28 cellular contexts compared by ENCODE assay signal in the genomic region with DNA sequence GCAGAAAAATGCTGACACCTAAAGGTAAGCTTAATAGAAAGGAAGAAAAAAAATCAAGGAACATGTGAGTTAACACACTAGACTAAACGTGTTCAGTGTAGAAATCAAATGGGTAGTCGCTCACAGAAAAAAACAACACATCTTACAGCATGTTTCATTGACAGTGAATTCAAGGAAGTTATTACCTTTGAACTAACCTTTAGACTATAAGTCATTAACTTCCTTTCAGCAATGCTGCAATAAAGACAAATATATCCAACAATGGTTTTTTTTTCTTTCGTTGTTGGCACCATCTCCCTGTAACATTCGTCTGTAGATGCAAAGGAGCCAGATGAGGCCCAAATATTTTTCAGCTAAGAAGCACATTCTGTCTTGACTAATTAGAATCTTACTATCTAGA. TPM values are rescaled to one million over a fixed set of nuclear protein-coding genes. Genes with fewer than 3 reads are reported as not detected.
DNase-seq lines count a peak whose midpoint lies in the region; ATAC-seq and TF ChIP-seq lines count a peak whose summit lies in the region.
"Had no signal": no experiment of that assay in that cellular context is flagged by ENCODE, and none has a peak within 500 bp of the region (broad histone marks: within the 10 kb centered on the region; RNA-seq: fewer than 3 reads in every experiment).

No MANE protein-coding gene starts in this region.

- no peak overlapping the region for H3K4me3 Mint-ChIP-seq in activated naive CD4-positive, alpha-beta T cell treated with anti-CD3 and anti-CD28 coated beads, Interleukin-2, amount 10 ng/mL, durations not matched to agents 7 days and 5 days
- H3K4me3 Mint-ChIP-seq in endodermal cell: no peak overlapping the region
- no peak overlapping the region for H3K4me3 Mint-ChIP-seq in neural progenitor cell
- H3K4me3 Mint-ChIP-seq: activated B cell treated with CpG ODN at 0.5 μM for 24 hours; central memory CD8-positive, alpha-beta T cell; GM23338; neural crest cell; stimulated activated memory B cell treated with anti-CD40 and anti-IgM and Interleukin-4, amounts not matched to agents 10 μg/mL and 1 μg/mL and 100 μg/mL, for 72 hours had no signal

- peaks cover 10% of the 10 kb centered on the region for H3K36me3 Mint-ChIP-seq in activated naive CD4-positive, alpha-beta T cell treated with anti-CD3 and anti-CD28 coated beads, Interleukin-2, amount 10 ng/mL, durations not matched to agents 7 days and 5 days
- no peaks in the 10 kb centered on the region for H3K36me3 Mint-ChIP-seq in endodermal cell (ENCODE audit: low read depth)
- H3K36me3 Mint-ChIP-seq in neural progenitor cell: peaks cover 6% of the 10 kb centered on the region
- H3K36me3 Mint-ChIP-seq: stimulated activated memory B cell treated with anti-CD40 and anti-IgM and Interleukin-4, amounts not matched to agents 10 μg/mL and 1 μg/mL and 100 μg/mL, for 72 hours had no signal

- H3K4me2 ChIP-seq in DND-41 (ENCODE audit: insufficient read depth, low read length): peak overlapping the region; percentile 56
- H3K4me2 ChIP-seq in neural progenitor cell: no peak overlapping the region
- H3K4me2 ChIP-seq: GM23338 had no signal

- H2AFZ ChIP-seq in DND-41 (ENCODE audit: low read depth, low read length): peak overlapping the region; percentile 73
- H2AFZ ChIP-seq in neural progenitor cell (replicated peaks): no peak overlapping the region
- H2AFZ ChIP-seq: GM23338 had no signal

- H3K27me3 Mint-ChIP-seq in activated naive CD4-positive, alpha-beta T cell treated with anti-CD3 and anti-CD28 coated beads, Interleukin-2, amount 10 ng/mL, durations not matched to agents 7 days and 5 days: peaks cover 18% of the 10 kb centered on the region
- H3K27me3 Mint-ChIP-seq in endodermal cell (ENCODE audit: insufficient read depth): no peaks in the 10 kb centered on the region
- peaks cover 3% of the 10 kb centered on the region for H3K27me3 Mint-ChIP-seq in neural progenitor cell (ENCODE audit: insufficient read depth, low read depth)
- H3K27me3 Mint-ChIP-seq: activated B cell treated with CpG ODN at 0.5 μM for 24 hours had no signal

- H3K27me3 ChIP-seq in DND-41 (ENCODE audit: insufficient read depth, low read length, poor library complexity) (no peaks in the 10 kb centered on the region), endodermal cell (ENCODE audit: control insufficient read depth, insufficient read depth, low read length, poor library complexity, severe bottlenecking) (no peaks in the 10 kb centered on the region), neural progenitor cell (no peaks in the 10 kb centered on the region)

- H3K4me3 ChIP-seq in DND-41 (ENCODE audit: low read depth in 1 of 2, low read length in 2 of 2): peak overlapping the region in 1 of 2 experiments; percentile 39; a peak in 2 of 4 replicates
- H3K4me3 ChIP-seq in endodermal cell (ENCODE audit: low read length): peak overlapping the region; percentile 54
- H3K4me3 ChIP-seq in neural progenitor cell: peak overlapping the region; percentile 4
- H3K4me3 ChIP-seq: GM23338, lower lobe of right lung had no signal

- ATAC-seq in DND-41 (ENCODE audit: insufficient read depth, low read depth): no peak
- ATAC-seq: lower lobe of right lung; sciatic nerve; stimulated activated memory B cell treated with anti-CD40 and anti-IgM and Interleukin-4, amounts not matched to agents 10 μg/mL and 1 μg/mL and 100 μg/mL, for 72 hours had no signal

- H3K4me1 ChIP-seq in DND-41 (ENCODE audit: insufficient read depth, low read length) (peaks cover 73% of the 10 kb centered on the region), endodermal cell (ENCODE audit: control insufficient read depth, insufficient read depth, low read length) (peaks cover 8% of the 10 kb centered on the region), neural progenitor cell (peaks cover 33% of the 10 kb centered on the region)

- H3K9ac ChIP-seq in DND-41 (ENCODE audit: low read depth, low read length): peak overlapping the region; percentile 57
- H3K9ac ChIP-seq in endodermal cell (ENCODE audit: extremely low read depth, low read length, poor library complexity, severe bottlenecking): no peak overlapping the region
- H3K9ac ChIP-seq in neural progenitor cell: no peak overlapping the region

- no peaks in the 10 kb centered on the region for H3F3A ChIP-seq in neural progenitor cell (ENCODE audit: low read depth)

- TF ChIP-seq CTCF in DND-41 (IDR thresholded peaks at IDR 0.05; ENCODE audit: borderline replicate concordance, extremely low read depth, low read length, poor library complexity, severe bottlenecking): no peak
- TF ChIP-seq CTCF in endodermal cell (conservative IDR thresholded peaks at IDR 0.05): no peak
- TF ChIP-seq CTCF in neural progenitor cell (IDR thresholded peaks at IDR 0.05): no peak

- H4K20me1 ChIP-seq in DND-41 (ENCODE audit: insufficient read depth, low read length) (no peaks in the 10 kb centered on the region), neural progenitor cell (ENCODE audit: low read depth) (no peaks in the 10 kb centered on the region)

- no peak for DNase-seq in activated naive CD4-positive, alpha-beta T cell treated with anti-CD3 and anti-CD28 coated beads, Interleukin-2, amount 10 ng/mL, durations not matched to agents 7 days and 5 days
- no peak for DNase-seq in activated naive CD4-positive, alpha-beta T cell treated with Interleukin-2 at 50 U/mL for 16 hours
- no peak for DNase-seq in DND-41
- DNase-seq in endodermal cell: no peak
- DNase-seq in neural progenitor cell (ENCODE audit: low spot score): no peak
- DNase-seq in UCSD-AML1 (lab: John Stamatoyannopoulos, UW; ENCODE audit: unreplicated experiment): no peak
- DNase-seq in NCI-H2081 treated with DMSO at 0.1 percent for 48 hours (lab: John Stamatoyannopoulos, UW): no peak
- DNase-seq in central memory CD4-positive, alpha-beta T cell: no peak
- DNase-seq: 8988T; activated B cell treated with CpG ODN at 0.5 μM for 24 hours; activated CD4-positive, alpha-beta T cell treated with anti-CD3 and anti-CD28 coated beads, Interleukin-2, amount 50 U/mL, for 1 hour; activated naive CD4-positive, alpha-beta T cell; activated T-cell treated with anti-CD3 and anti-CD28 coated beads, Interleukin-2, amount 50 U/mL, for 48 hours; lower lobe of right lung; NCI-H1092 treated with DMSO at 0.1 percent for 48 hours; NCI-H1930; NCI-H2227 treated with DMSO at 0.1 percent for 48 hours; NCI-H69; posterior cingulate gyrus; SHP77; stimulated activated CD4-positive, alpha-beta T cell treated with anti-CD3 and anti-CD28 coated beads, Interleukin-4, amount 100 ng/mL, for 4 hours; T1000 had no signal

- H3K9me3 ChIP-seq in DND-41 (ENCODE audit: insufficient read depth, low read length, severe bottlenecking) (peaks cover 4% of the 10 kb centered on the region), endodermal cell (ENCODE audit: control insufficient read depth, low read length) (peaks cover 15% of the 10 kb centered on the region), neural progenitor cell (ENCODE audit: low read depth) (no peaks in the 10 kb centered on the region)
- H3K9me3 ChIP-seq: lower lobe of right lung had no signal

- H3K36me3 ChIP-seq in DND-41 (ENCODE audit: insufficient read depth, low read length) (peaks cover 7% of the 10 kb centered on the region), endodermal cell (ENCODE audit: control insufficient read depth, insufficient read depth, low read length) (no peaks in the 10 kb centered on the region), neural progenitor cell (no peaks in the 10 kb centered on the region)

- H3K27ac ChIP-seq in DND-41 (ENCODE audit: low read length) (peak overlapping the region; percentile 99), endodermal cell (ENCODE audit: low read depth, low read length) (no peak overlapping the region), neural progenitor cell (no peak overlapping the region)
- H3K27ac ChIP-seq: lower lobe of right lung had no signal

- peaks cover 50% of the 10 kb centered on the region for H3K4me1 Mint-ChIP-seq in activated naive CD4-positive, alpha-beta T cell treated with anti-CD3 and anti-CD28 coated beads, Interleukin-2, amount 10 ng/mL, durations not matched to agents 7 days and 5 days
- H3K4me1 Mint-ChIP-seq in endodermal cell (peaks cover 49% of the 10 kb centered on the region), neural progenitor cell (peaks cover 8% of the 10 kb centered on the region)

- CTCF ChIA-PET in activated naive CD4-positive, alpha-beta T cell treated with anti-CD3 and anti-CD28 coated beads, Interleukin-2, amount 10 ng/mL, durations not matched to agents 7 days and 5 days (lab: Charles Lee): interaction anchor here (0.9 to 1.4 kb wide), 2 partner anchors 14 to 245 kb away, joined by 3 to 4 read pairs; no protein-coding TSS in a partner anchor

- peaks cover 14% of the 10 kb centered on the region for H3K9me3 Mint-ChIP-seq in activated naive CD4-positive, alpha-beta T cell treated with anti-CD3 and anti-CD28 coated beads, Interleukin-2, amount 10 ng/mL, durations not matched to agents 7 days and 5 days
- H3K9me3 Mint-ChIP-seq in endodermal cell (peaks cover 7% of the 10 kb centered on the region), neural progenitor cell (peaks cover 2% of the 10 kb centered on the region)
- H3K9me3 Mint-ChIP-seq: central memory CD8-positive, alpha-beta T cell; neural crest cell; stimulated activated memory B cell treated with anti-CD40 and anti-IgM and Interleukin-4, amounts not matched to agents 10 μg/mL and 1 μg/mL and 100 μg/mL, for 72 hours had no signal

- peak overlapping the region; percentile 87 for H3K27ac Mint-ChIP-seq in activated naive CD4-positive, alpha-beta T cell treated with anti-CD3 and anti-CD28 coated beads, Interleukin-2, amount 10 ng/mL, durations not matched to agents 7 days and 5 days
- no peak overlapping the region for H3K27ac Mint-ChIP-seq in endodermal cell
- no peak overlapping the region for H3K27ac Mint-ChIP-seq in neural progenitor cell
- H3K27ac Mint-ChIP-seq: activated B cell treated with CpG ODN at 0.5 μM for 24 hours; GM23338; stimulated activated memory B cell treated with anti-CD40 and anti-IgM and Interleukin-4, amounts not matched to agents 10 μg/mL and 1 μg/mL and 100 μg/mL, for 72 hours had no signal

- whole genome bisulfite sequencing in endodermal cell (ENCODE audit: insufficient coverage in 1 of 2, insufficient read length in 1 of 2), 2 experiments: 88 to 91% methylated on average over 4 of the region's 4 CpGs

- 0 out of 2 replicates have a peak, but pooled peaks cover 3% of the 10 kb centered on the region for H3K79me2 ChIP-seq in DND-41 (ENCODE audit: insufficient read depth, low read length)
- H3K79me2 ChIP-seq in neural progenitor cell (ENCODE audit: low read depth): no peaks in the 10 kb centered on the region

RNA-seq across cellular contexts. Expression of gene RTRAF, which starts 31.0 kb away (rescaled TPM):
- total RNA-seq in endodermal cell (100 to 1,000 TPM; 284 to 307 TPM), neural progenitor cell (ENCODE audit: low replicate concordance) (149 and 414 TPM in 2 replicates)
- polyA plus RNA-seq in endodermal cell (2013, experiment 1 of 2): 355 TPM
- polyA plus RNA-seq in endodermal cell (2013, experiment 2 of 2): 325 TPM

RNA-seq across cellular contexts. Expression of gene NID2, which starts 48.5 kb away (rescaled TPM):
- total RNA-seq in endodermal cell (1 to 10 TPM; 1.7 to 2.9 TPM), neural progenitor cell (ENCODE audit: low replicate concordance) (22.0 and 24.7 TPM in 2 replicates)
- polyA plus RNA-seq in endodermal cell (2013, experiment 1 of 2): 13.1 TPM
- 11.8 TPM for polyA plus RNA-seq in endodermal cell (2013, experiment 2 of 2)
- total RNA-seq: activated B cell treated with CpG ODN at 0.5 μM for 24 hours, G401 had no signal
